In genomic region chr1:86507935-86508582, GRCh38 we compare ENCODE assay signal across 10 cellular contexts. TPM values are rescaled to one million over a fixed set of nuclear protein-coding genes. Genes with fewer than 3 reads are reported as not detected.
DNase-seq lines count a peak whose midpoint lies in the region; ATAC-seq and TF ChIP-seq lines count a peak whose summit lies in the region.
"Had no signal": no experiment of that assay in that cellular context is flagged by ENCODE, and none has a peak within 500 bp of the region (broad histone marks: within the 10 kb centered on the region; RNA-seq: fewer than 3 reads in every experiment).

No MANE protein-coding gene starts in this region.

- H3K4me1 ChIP-seq in PC-9 (replicated peaks; ENCODE audit: insufficient read depth): peaks cover 9% of the 10 kb centered on the region
- H3K4me1 ChIP-seq in testis: no peaks in the 10 kb centered on the region

- no peak overlapping the region for H3K4me2 ChIP-seq in PC-9

- CTCF ChIA-PET in PC-9 (lab: Charles Lee): no interaction called here

- no peak overlapping the region for H3K27ac ChIP-seq in PC-9
- no peak overlapping the region for H3K27ac ChIP-seq in testis

- no peaks in the 10 kb centered on the region for H3K79me2 ChIP-seq in PC-9 (ENCODE audit: low read depth)

- ATAC-seq in GM21526 (IDR thresholded peaks at IDR 0.05; ENCODE audit: low FRiP score, unreplicated experiment): peak; percentile 76
- no peak for ATAC-seq in HG03378 (IDR thresholded peaks at IDR 0.05; ENCODE audit: unreplicated experiment)
- no peak for ATAC-seq in HG03469 (IDR thresholded peaks at IDR 0.05; ENCODE audit: unreplicated experiment)

- BruUV-seq in PC-9 (replicated peaks; lab: Mats Ljungman, UMichigan): no TSS peak

- no peaks in the 10 kb centered on the region for H4K20me1 ChIP-seq in PC-9 (ENCODE audit: insufficient read depth)

- DNase-seq in Daoy (ENCODE audit: low read depth) (peak; percentile 51), PC-9 (no peak), fibroblast of mammary gland (ENCODE audit: low read depth) (peak; percentile 63), testis (peak; percentile 34), iPS-NIHi7 (ENCODE audit: extremely low spot score) (no peak)

- H3K36me3 ChIP-seq in PC-9 (ENCODE audit: low read depth): no peaks in the 10 kb centered on the region
- no peaks in the 10 kb centered on the region for H3K36me3 ChIP-seq in testis (ENCODE audit: low read depth, missing control alignments)

- H3K27me3 ChIP-seq in PC-9 (ENCODE audit: insufficient read depth, low read depth) (no peaks in the 10 kb centered on the region), testis (no peaks in the 10 kb centered on the region)

- H3K9me2 ChIP-seq in PC-9 (ENCODE audit: insufficient read depth): no peaks in the 10 kb centered on the region

- H2AFZ ChIP-seq in PC-9: no peak overlapping the region

- H3K4me3 ChIP-seq in PC-9: no peak overlapping the region
- no peak overlapping the region for H3K4me3 ChIP-seq in fibroblast of mammary gland (ENCODE audit: control insufficient read depth, low read depth, low read length)
- no peak overlapping the region for H3K4me3 ChIP-seq in testis

- no peaks in the 10 kb centered on the region for H3K9me3 ChIP-seq in PC-9 (ENCODE audit: insufficient read depth, low read depth)
- H3K9me3 ChIP-seq in testis: no peaks in the 10 kb centered on the region

- intact Hi-C loops in PC-9 (cut with micrococcal nuclease; ENCODE audit: unreplicated experiment) (loop anchor here (5.0 to 10.0 kb wide), 3 partner anchors 197 to 901 kb away; partner anchors contain the start of gene SH3GLB1), testis (cut with DNase I; ENCODE audit: low total_unique reads) (no loop called here)

- peaks cover 3% of the 10 kb centered on the region; the same call in 1 of the 2 replicates for H3F3A ChIP-seq in PC-9 (ENCODE audit: insufficient read depth, low read depth)

- peak; percentile 72 for TF ChIP-seq CTCF in PC-9 (conservative IDR thresholded peaks at IDR 0.05)
- TF ChIP-seq CTCF in fibroblast of mammary gland (conservative IDR thresholded peaks at IDR 0.05; ENCODE audit: control insufficient read depth, insufficient read depth, low read depth, low read length): peak; percentile 48
- peak in 2 of 3 experiments; percentile 44 to 58 for TF ChIP-seq CTCF in testis (IDR thresholded peaks at IDR 0.05)

- no peak for TF ChIP-seq POLR2A in testis (IDR thresholded peaks at IDR 0.05)

- POLR2A ChIA-PET in PC-9 (lab: Charles Lee; ENCODE audit: unreplicated experiment): no interaction called here

- 41 to 47% methylated on average over 13 of the region's 13 CpGs for WGBS in testis, 2 donors

RNA-seq across cellular contexts. Expression of gene CLCA4, which starts 38.8 kb away (rescaled TPM):
- total RNA-seq in Daoy (2014; rRNA removed; shearing (Covaris generic)): not detected in 2 replicates
- total RNA-seq in PC-9 (2021) (not detected in 2 replicates), testis (under 1 TPM; 0.12 to 0.63 TPM)
- polyA plus RNA-seq in testis (ENCODE audit: insufficient read depth, low read depth, low replicate concordance): 0.37 TPM
- total RNA-seq: mononuclear cell; T-helper 2 cell treated with Interferon-gamma antibody and Interleukin-4, amounts not matched to agents 100 ng/mL and 5 ng/mL, for 36 hours had no signal

RNA-seq across cellular contexts. Expression of gene CLCA1, which starts 39.3 kb away (rescaled TPM):
- not detected in 2 replicates for total RNA-seq in Daoy (2014; rRNA removed; shearing (Covaris generic))
- total RNA-seq in PC-9 (2021): not detected in 2 replicates
- under 1 TPM; 0.12 to 0.55 TPM for total RNA-seq in testis
- 0.88 TPM for polyA plus RNA-seq in testis (ENCODE audit: insufficient read depth, low read depth, low replicate concordance)
- total RNA-seq: mononuclear cell; T-helper 2 cell treated with Interferon-gamma antibody and Interleukin-4, amounts not matched to agents 100 ng/mL and 5 ng/mL, for 36 hours had no signal

Comparison
In these comparisons a context has a peak if more than half of its experiments do, and no peak if none do; other contexts are left out.
1. DNase-seq: peak in Daoy (single experiment), fibroblast of mammary gland (single experiment) and testis (single experiment); none in PC-9 (0 of 2) and iPS-NIHi7 (single experiment).
2. Peak in every context shown above with its lines, with median percentiles within 50 percentile points of each other: CTCF ChIP-seq.